ENCODE assay signal across 1 cellular context in the genomic region with DNA sequence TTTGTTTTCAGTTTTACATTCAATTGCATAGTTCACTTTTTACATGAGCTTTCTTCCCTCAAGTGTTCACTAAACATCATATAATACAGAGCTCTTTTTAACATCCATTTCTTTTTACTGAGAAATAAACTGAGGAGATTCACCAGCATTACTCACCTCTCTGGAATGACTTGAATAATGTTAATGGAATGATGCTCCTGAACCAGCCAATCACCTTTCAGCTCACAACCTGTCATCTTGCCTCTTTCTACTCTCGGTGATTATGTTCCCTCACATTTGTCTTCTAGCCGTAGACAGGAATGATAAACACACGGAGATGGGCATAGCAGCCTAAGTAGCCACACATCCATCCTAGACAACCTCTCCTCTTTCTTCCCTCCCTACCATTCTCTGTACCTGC.
TF ChIP-seq lines count a peak whose summit lies in the region.

No MANE protein-coding gene starts in this region.

TF ChIP-seq in GM23338, 12 proteins besides CTCF, POLR2A, EP300 and RAD21 (continued from another document):
- TF ChIP-seq, protein P1, sequence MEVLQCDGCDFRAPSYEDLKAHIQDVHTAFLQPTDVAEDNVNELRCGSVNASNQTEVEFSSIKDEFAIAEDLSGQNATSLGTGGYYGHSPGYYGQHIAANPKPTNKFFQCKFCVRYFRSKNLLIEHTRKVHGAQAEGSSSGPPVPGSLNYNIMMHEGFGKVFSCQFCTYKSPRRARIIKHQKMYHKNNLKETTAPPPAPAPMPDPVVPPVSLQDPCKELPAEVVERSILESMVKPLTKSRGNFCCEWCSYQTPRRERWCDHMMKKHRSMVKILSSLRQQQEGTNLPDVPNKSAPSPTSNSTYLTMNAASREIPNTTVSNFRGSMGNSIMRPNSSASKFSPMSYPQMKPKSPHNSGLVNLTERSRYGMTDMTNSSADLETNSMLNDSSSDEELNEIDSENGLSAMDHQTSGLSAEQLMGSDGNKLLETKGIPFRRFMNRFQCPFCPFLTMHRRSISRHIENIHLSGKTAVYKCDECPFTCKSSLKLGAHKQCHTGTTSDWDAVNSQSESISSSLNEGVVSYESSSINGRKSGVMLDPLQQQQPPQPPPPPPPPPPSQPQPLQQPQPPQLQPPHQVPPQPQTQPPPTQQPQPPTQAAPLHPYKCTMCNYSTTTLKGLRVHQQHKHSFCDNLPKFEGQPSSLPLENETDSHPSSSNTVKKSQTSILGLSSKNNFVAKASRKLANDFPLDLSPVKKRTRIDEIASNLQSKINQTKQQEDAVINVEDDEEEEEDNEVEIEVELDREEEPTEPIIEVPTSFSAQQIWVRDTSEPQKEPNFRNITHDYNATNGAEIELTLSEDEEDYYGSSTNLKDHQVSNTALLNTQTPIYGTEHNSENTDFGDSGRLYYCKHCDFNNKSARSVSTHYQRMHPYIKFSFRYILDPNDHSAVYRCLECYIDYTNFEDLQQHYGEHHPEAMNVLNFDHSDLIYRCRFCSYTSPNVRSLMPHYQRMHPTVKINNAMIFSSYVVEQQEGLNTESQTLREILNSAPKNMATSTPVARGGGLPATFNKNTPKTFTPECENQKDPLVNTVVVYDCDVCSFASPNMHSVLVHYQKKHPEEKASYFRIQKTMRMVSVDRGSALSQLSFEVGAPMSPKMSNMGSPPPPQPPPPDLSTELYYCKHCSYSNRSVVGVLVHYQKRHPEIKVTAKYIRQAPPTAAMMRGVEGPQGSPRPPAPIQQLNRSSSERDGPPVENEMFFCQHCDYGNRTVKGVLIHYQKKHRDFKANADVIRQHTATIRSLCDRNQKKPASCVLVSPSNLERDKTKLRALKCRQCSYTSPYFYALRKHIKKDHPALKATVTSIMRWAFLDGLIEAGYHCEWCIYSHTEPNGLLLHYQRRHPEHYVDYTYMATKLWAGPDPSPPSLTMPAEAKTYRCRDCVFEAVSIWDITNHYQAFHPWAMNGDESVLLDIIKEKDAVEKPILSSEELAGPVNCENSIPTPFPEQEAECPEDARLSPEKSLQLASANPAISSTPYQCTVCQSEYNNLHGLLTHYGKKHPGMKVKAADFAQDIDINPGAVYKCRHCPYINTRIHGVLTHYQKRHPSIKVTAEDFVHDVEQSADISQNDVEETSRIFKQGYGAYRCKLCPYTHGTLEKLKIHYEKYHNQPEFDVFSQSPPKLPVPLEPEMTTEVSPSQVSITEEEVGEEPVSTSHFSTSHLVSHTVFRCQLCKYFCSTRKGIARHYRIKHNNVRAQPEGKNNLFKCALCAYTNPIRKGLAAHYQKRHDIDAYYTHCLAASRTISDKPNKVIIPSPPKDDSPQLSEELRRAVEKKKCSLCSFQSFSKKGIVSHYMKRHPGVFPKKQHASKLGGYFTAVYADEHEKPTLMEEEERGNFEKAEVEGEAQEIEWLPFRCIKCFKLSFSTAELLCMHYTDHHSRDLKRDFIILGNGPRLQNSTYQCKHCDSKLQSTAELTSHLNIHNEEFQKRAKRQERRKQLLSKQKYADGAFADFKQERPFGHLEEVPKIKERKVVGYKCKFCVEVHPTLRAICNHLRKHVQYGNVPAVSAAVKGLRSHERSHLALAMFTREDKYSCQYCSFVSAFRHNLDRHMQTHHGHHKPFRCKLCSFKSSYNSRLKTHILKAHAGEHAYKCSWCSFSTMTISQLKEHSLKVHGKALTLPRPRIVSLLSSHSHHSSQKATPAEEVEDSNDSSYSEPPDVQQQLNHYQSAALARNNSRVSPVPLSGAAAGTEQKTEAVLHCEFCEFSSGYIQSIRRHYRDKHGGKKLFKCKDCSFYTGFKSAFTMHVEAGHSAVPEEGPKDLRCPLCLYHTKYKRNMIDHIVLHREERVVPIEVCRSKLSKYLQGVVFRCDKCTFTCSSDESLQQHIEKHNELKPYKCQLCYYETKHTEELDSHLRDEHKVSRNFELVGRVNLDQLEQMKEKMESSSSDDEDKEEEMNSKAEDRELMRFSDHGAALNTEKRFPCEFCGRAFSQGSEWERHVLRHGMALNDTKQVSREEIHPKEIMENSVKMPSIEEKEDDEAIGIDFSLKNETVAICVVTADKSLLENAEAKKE (CRISPR knock-in tag; IDR thresholded peaks at IDR 0.05): no peak
- TF ChIP-seq JUNB (IDR thresholded peaks at IDR 0.05; ENCODE audit: unreplicated experiment): no peak
- no peak for TF ChIP-seq EZH2 (IDR thresholded peaks at IDR 0.05; ENCODE audit: low read depth, unreplicated experiment)
